In genomic region chr4:41725254-41725653, GRCh38 we compare ENCODE assay signal across 18 cellular contexts. TPM values are rescaled to one million over a fixed set of nuclear protein-coding genes. Genes with fewer than 3 reads are reported as not detected.
DNase-seq lines count a peak whose midpoint lies in the region; ATAC-seq and TF ChIP-seq lines count a peak whose summit lies in the region.
"Had no signal": no experiment of that assay in that cellular context is flagged by ENCODE, and none has a peak within 500 bp of the region (broad histone marks: within the 10 kb centered on the region; RNA-seq: fewer than 3 reads in every experiment).

No MANE protein-coding gene starts in this region.

- H3K4me3 ChIP-seq in mammary epithelial cell (replicated peaks in 1 of 3; ENCODE audit: insufficient read depth in 1 of 3, low read depth in 2 of 3, low read length in 3 of 3), result no peak overlapping the region
- no peak overlapping the region for H3K4me3 ChIP-seq in OCI-LY3 (ENCODE audit: low read length)
- no peak overlapping the region for H3K4me3 ChIP-seq in fibroblast of mammary gland (ENCODE audit: control insufficient read depth, low read depth, low read length)
- no peak overlapping the region for H3K4me3 ChIP-seq in mucosa of descending colon
- H3K4me3 ChIP-seq: gastrocnemius medialis had no signal

- H4K20me1 ChIP-seq in mammary epithelial cell (ENCODE audit: insufficient read depth, low read length), result no peaks in the 10 kb centered on the region
- H4K20me1 ChIP-seq in OCI-LY3 (ENCODE audit: insufficient read depth, low read length), result no peaks in the 10 kb centered on the region

- no peak overlapping the region for H3K4me2 ChIP-seq in mammary epithelial cell (ENCODE audit: insufficient read depth, low read depth, low read length)
- no peak overlapping the region for H3K4me2 ChIP-seq in OCI-LY3 (ENCODE audit: low read length)

- intact Hi-C loops in MCF 10A (cut with micrococcal nuclease) (no loop called here), mammary epithelial cell (cut with micrococcal nuclease) (no loop called here), mucosa of descending colon (cut with DNase I, micrococcal nuclease) (no loop called here)

- ATAC-seq in mucosa of descending colon, result no peak
- ATAC-seq: activated T-helper 17 cell treated with anti-CD3 and anti-CD28 coated beads, Interleukin-2, amount 50 U/mL, for 72 hours; gastrocnemius medialis had no signal

- BruUV-seq in MCF 10A (replicated peaks; lab: Mats Ljungman, UMichigan) (no TSS peak), mammary epithelial cell (replicated peaks; lab: Mats Ljungman, UMichigan) (no TSS peak)

- dilution Hi-C loops in mammary epithelial cell (cut with HindIII; ENCODE audit: low sequenced_read_pairs), result no loop called here

- POLR2A ChIA-PET in MCF 10A (lab: Yijun Ruan, JAX), result interaction anchor here (0.7 kb wide), 1 partner anchor 18 kb away, joined by 3 read pairs; no protein-coding TSS in a partner anchor

- H3K9ac ChIP-seq in mammary epithelial cell (ENCODE audit: insufficient read depth, low read length), result no peak overlapping the region
- no peak overlapping the region for H3K9ac ChIP-seq in OCI-LY3 (ENCODE audit: low read length)

- H3K27ac ChIP-seq in mammary epithelial cell (ENCODE audit: insufficient read depth, low read depth, low read length) (no peak overlapping the region), OCI-LY3 (ENCODE audit: low read length) (no peak overlapping the region)
- H3K27ac ChIP-seq: gastrocnemius medialis, VCaP had no signal

- CTCF ChIA-PET in MCF 10A (lab: Yijun Ruan, JAX), result interaction anchor here (1.0 to 3.4 kb wide), 2 partner anchors 162 to 198 kb away, joined by 4 to 10 read pairs; no protein-coding TSS in a partner anchor
- CTCF ChIA-PET in mammary epithelial cell (lab: Charles Lee; ENCODE audit: low non-redundant PET), result no interaction called here

- H3K36me3 ChIP-seq in mammary epithelial cell (ENCODE audit: insufficient read depth, low read length), result no peaks in the 10 kb centered on the region
- H3K36me3 ChIP-seq in OCI-LY3 (replicated peaks; ENCODE audit: low read depth, low read length), result peaks cover 21% of the 10 kb centered on the region
- no peaks in the 10 kb centered on the region for H3K36me3 ChIP-seq in mucosa of descending colon (ENCODE audit: low read depth)
- H3K36me3 ChIP-seq: gastrocnemius medialis had no signal

- H3K4me1 Mint-ChIP-seq in MCF 10A (ENCODE audit: insufficient read depth, unreplicated experiment) (peaks cover 16% of the 10 kb centered on the region), type B pancreatic cell (ENCODE audit: unreplicated experiment) (no peaks in the 10 kb centered on the region)
- H3K4me1 Mint-ChIP-seq: activated T-helper 17 cell treated with anti-CD3 and anti-CD28 coated beads, Interleukin-2, amount 50 U/mL, for 72 hours; immature natural killer cell had no signal

- H3K4me3 Mint-ChIP-seq in MCF 10A (ENCODE audit: unreplicated experiment), result no peak overlapping the region
- no peak overlapping the region for H3K4me3 Mint-ChIP-seq in type B pancreatic cell
- H3K4me3 Mint-ChIP-seq: activated T-helper 17 cell treated with anti-CD3 and anti-CD28 coated beads, Interleukin-2, amount 50 U/mL, for 72 hours; immature natural killer cell had no signal

- H3K4me1 ChIP-seq in mammary epithelial cell (ENCODE audit: insufficient read depth, low read length) (no peaks in the 10 kb centered on the region), OCI-LY3 (ENCODE audit: low read length) (peaks cover 44% of the 10 kb centered on the region), mucosa of descending colon (ENCODE audit: low read depth) (no peaks in the 10 kb centered on the region)
- H3K4me1 ChIP-seq: Caco-2, gastrocnemius medialis had no signal

- in situ Hi-C loops in mammary epithelial cell (cut with MboI; ENCODE audit: low sequenced_read_pairs in 2 of 2), result no loop called here

- WGBS in mammary epithelial cell (ENCODE audit: low coverage, missing lambda C conversion rate), result 0% methylated on average over 1 of the region's 1 CpG

- TF ChIP-seq CTCF in MCF 10A (IDR thresholded peaks at IDR 0.05; ENCODE audit: unreplicated experiment) (peak; percentile 23), mammary epithelial cell (conservative IDR thresholded peaks at IDR 0.05 in 1 of 2, IDR thresholded peaks at IDR 0.05 in 1 of 2; ENCODE audit: extremely low read depth in 1 of 2, insufficient read depth in 1 of 2, low read depth in 1 of 2, low read length in 2 of 2) (peak in 1 of 2 donors; percentile 8), OCI-LY3 (IDR thresholded peaks at IDR 0.05; ENCODE audit: low read depth, low read length) (peak; percentile 41), fibroblast of mammary gland (conservative IDR thresholded peaks at IDR 0.05; ENCODE audit: control insufficient read depth, insufficient read depth, low read depth, low read length) (peak; percentile 29), type B pancreatic cell (conservative IDR thresholded peaks at IDR 0.05) (peak; percentile 66), mucosa of descending colon (IDR thresholded peaks at IDR 0.05) (no peak)

- H3K27me3 ChIP-seq in mammary epithelial cell (ENCODE audit: insufficient read depth, low read length) (peaks cover 4% of the 10 kb centered on the region), OCI-LY3 (ENCODE audit: low read depth, low read length) (no peaks in the 10 kb centered on the region)

- H3K9me3 ChIP-seq in mammary epithelial cell (replicated peaks; ENCODE audit: insufficient read depth, low read length) (no peaks in the 10 kb centered on the region), OCI-LY3 (ENCODE audit: insufficient read depth, low read length) (peaks cover 12% of the 10 kb centered on the region), mucosa of descending colon (peaks cover 5% of the 10 kb centered on the region)
- H3K9me3 ChIP-seq: gastrocnemius medialis had no signal

- H3K36me3 Mint-ChIP-seq in MCF 10A (ENCODE audit: insufficient read depth, unreplicated experiment) (peaks cover 5% of the 10 kb centered on the region), type B pancreatic cell (no peaks in the 10 kb centered on the region)

- no peak overlapping the region for H3K27ac Mint-ChIP-seq in MCF 10A (ENCODE audit: low read depth, unreplicated experiment)
- no peak overlapping the region for H3K27ac Mint-ChIP-seq in type B pancreatic cell
- H3K27ac Mint-ChIP-seq: activated T-helper 17 cell treated with anti-CD3 and anti-CD28 coated beads, Interleukin-2, amount 50 U/mL, for 72 hours; immature natural killer cell had no signal

- H3K27me3 Mint-ChIP-seq in MCF 10A (ENCODE audit: insufficient read depth, unreplicated experiment), result no peaks in the 10 kb centered on the region
- peaks cover 78% of the 10 kb centered on the region for H3K27me3 Mint-ChIP-seq in type B pancreatic cell

- H2AFZ ChIP-seq in mammary epithelial cell (ENCODE audit: low read depth, low read length) (no peak overlapping the region), OCI-LY3 (ENCODE audit: low read depth, low read length) (no peak overlapping the region)

- DNase-seq in MCF 10A (ENCODE audit: unreplicated experiment) (no peak), mammary epithelial cell (no peak), fibroblast of mammary gland (ENCODE audit: low read depth) (no peak), type B pancreatic cell (ENCODE audit: extremely low spot score, unreplicated experiment) (no peak), mucosa of descending colon (no peak), LoVo (ENCODE audit: low spot score) (no peak), NCI-H1930 (lab: John Stamatoyannopoulos, UW) (no peak)
- DNase-seq: activated CD8-positive, alpha-beta memory T cell treated with anti-CD3 and anti-CD28 coated beads for 24 hours; Caco-2; gastrocnemius medialis; immature natural killer cell; MV-4-11; NCI-H2081 treated with DMSO at 0.1 percent for 48 hours; NCI-H510A treated with DMSO at 0.1 percent for 48 hours had no signal

- H3K79me2 ChIP-seq in mammary epithelial cell (ENCODE audit: insufficient read depth, low read length) (no peaks in the 10 kb centered on the region), OCI-LY3 (ENCODE audit: low read length) (no peaks in the 10 kb centered on the region)

- H3K9me3 Mint-ChIP-seq in MCF 10A (ENCODE audit: unreplicated experiment) (peaks cover 9% of the 10 kb centered on the region), type B pancreatic cell (peaks cover 6% of the 10 kb centered on the region)

RNA-seq across cellular contexts. Expression of gene PHOX2B, which starts 23.3 kb away (rescaled TPM):
- total RNA-seq in MCF 10A (2022), result not detected in 2 replicates
- total RNA-seq in mammary epithelial cell, result not detected
- polyA plus RNA-seq in mammary epithelial cell, result not detected
- not detected for polyA minus RNA-seq in mammary epithelial cell
- 0.36 and 1.7 TPM in 2 replicates for total RNA-seq in type B pancreatic cell (ENCODE audit: low replicate concordance)
- total RNA-seq in mucosa of descending colon, result 1 to 10 TPM in 1 of 3 donors, under 1 TPM in 2; 0.29 to 4.8 (median 0.55) TPM
- total RNA-seq: activated T-helper 17 cell treated with anti-CD3 and anti-CD28 coated beads, Interleukin-2, amount 50 U/mL, for 72 hours; Caco-2; gastrocnemius medialis had no signal
- polyA plus RNA-seq: immature natural killer cell, neural cell had no signal
